In genomic region chr9:138021251-138022056, GRCh38 we compare ENCODE assay signal across 1 cellular context.
TF ChIP-seq lines count a peak whose summit lies in the region.

No MANE protein-coding gene starts in this region.

TF ChIP-seq in HepG2, 621 proteins besides CTCF, POLR2A, EP300 and RAD21:
- TF ChIP-seq, protein P1, sequence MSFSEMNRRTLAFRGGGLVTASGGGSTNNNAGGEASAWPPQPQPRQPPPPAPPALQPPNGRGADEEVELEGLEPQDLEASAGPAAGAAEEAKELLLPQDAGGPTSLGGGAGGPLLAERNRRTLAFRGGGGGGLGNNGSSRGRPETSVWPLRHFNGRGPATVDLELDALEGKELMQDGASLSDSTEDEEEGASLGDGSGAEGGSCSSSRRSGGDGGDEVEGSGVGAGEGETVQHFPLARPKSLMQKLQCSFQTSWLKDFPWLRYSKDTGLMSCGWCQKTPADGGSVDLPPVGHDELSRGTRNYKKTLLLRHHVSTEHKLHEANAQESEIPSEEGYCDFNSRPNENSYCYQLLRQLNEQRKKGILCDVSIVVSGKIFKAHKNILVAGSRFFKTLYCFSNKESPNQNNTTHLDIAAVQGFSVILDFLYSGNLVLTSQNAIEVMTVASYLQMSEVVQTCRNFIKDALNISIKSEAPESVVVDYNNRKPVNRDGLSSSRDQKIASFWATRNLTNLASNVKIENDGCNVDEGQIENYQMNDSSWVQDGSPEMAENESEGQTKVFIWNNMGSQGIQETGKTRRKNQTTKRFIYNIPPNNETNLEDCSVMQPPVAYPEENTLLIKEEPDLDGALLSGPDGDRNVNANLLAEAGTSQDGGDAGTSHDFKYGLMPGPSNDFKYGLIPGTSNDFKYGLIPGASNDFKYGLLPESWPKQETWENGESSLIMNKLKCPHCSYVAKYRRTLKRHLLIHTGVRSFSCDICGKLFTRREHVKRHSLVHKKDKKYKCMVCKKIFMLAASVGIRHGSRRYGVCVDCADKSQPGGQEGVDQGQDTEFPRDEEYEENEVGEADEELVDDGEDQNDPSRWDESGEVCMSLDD (CRISPR knock-in tag; IDR thresholded peaks at IDR 0.05; ENCODE audit: borderline replicate concordance), result no peak
- TF ChIP-seq ZNF629 (CRISPR knock-in tag; conservative IDR thresholded peaks at IDR 0.05), result peak; percentile 66
TF ChIP-seq in HepG2: peak in this region for 1.
